In genomic region chr3:15300318-15301078, GRCh38 we compare ENCODE assay signal across 9 cellular contexts. TPM values are rescaled to one million over a fixed set of nuclear protein-coding genes. Genes with fewer than 3 reads are reported as not detected.
A peak's percentile ranks its signal among the peaks of the same experiment; 100 is the strongest.
DNase-seq lines count a peak whose midpoint lies in the region; ATAC-seq and TF ChIP-seq lines count a peak whose summit lies in the region.
"Had no signal": no experiment of that assay in that cellular context is flagged by ENCODE, and none has a peak within 500 bp of the region (broad histone marks: within the 10 kb centered on the region; RNA-seq: fewer than 3 reads in every experiment).

No MANE protein-coding gene starts in this region.

- no peak for TF ChIP-seq EP300 in esophagus muscularis mucosa (IDR thresholded peaks at IDR 0.05)

- 67% methylated on average over 7 of the region's 8 CpGs for whole genome bisulfite sequencing in esophagus muscularis mucosa

- POLR2A ChIA-PET in A673 (lab: Charles Lee; ENCODE audit: low non-redundant PET) (no interaction called here), HEK293 (lab: Yijun Ruan, JAX) (interaction anchor here (1.4 kb wide), 1 partner anchor 16 kb away, joined by 3 read pairs; no protein-coding TSS in a partner anchor)

- intact Hi-C loops in A673 (cut with micrococcal nuclease; ENCODE audit: unreplicated experiment) = no loop called here
- intact Hi-C loops in ascending aorta (cut with DNase I) = no loop called here
- intact Hi-C loops in left lung (cut with DNase I) = no loop called here
- intact Hi-C loops in esophagus muscularis mucosa (cut with DNase I) = no loop called here

- H3K4me1 Mint-ChIP-seq in activated naive CD8-positive, alpha-beta T cell treated with anti-CD3 and anti-CD28 coated beads, Interleukin-2, amount 50 U/mL, for 24 hours = peaks cover 39% of the 10 kb centered on the region

- no peak for TF ChIP-seq CTCF in A673 (conservative IDR thresholded peaks at IDR 0.05; ENCODE audit: low read depth, low read length)
- no peak for TF ChIP-seq CTCF in HEK293 (tag by site-specific recombination; IDR thresholded peaks at IDR 0.05)
- no peak for TF ChIP-seq CTCF in ascending aorta (IDR thresholded peaks at IDR 0.05)
- no peak for TF ChIP-seq CTCF in left lung (IDR thresholded peaks at IDR 0.05)
- TF ChIP-seq CTCF in esophagus muscularis mucosa (IDR thresholded peaks at IDR 0.05) = no peak

- no peak overlapping the region for H3K4me3 Mint-ChIP-seq in activated naive CD8-positive, alpha-beta T cell treated with anti-CD3 and anti-CD28 coated beads, Interleukin-2, amount 50 U/mL, for 24 hours

- ATAC-seq in left lung = peak; percentile 67
- no peak for ATAC-seq in activated naive CD8-positive, alpha-beta T cell treated with anti-CD3 and anti-CD28 coated beads, Interleukin-2, amount 50 U/mL, for 24 hours

- H3K9me3 Mint-ChIP-seq in activated naive CD8-positive, alpha-beta T cell treated with anti-CD3 and anti-CD28 coated beads, Interleukin-2, amount 50 U/mL, for 24 hours = no peaks in the 10 kb centered on the region

- H3K9me3 ChIP-seq in A673 (ENCODE audit: low read depth, low read length, poor library complexity, severe bottlenecking) (no peaks in the 10 kb centered on the region), HEK293 (ENCODE audit: control insufficient read depth, insufficient read depth, low read depth, low read length) (no peaks in the 10 kb centered on the region), ascending aorta (no peaks in the 10 kb centered on the region), left lung (no peaks in the 10 kb centered on the region), esophagus muscularis mucosa (no peaks in the 10 kb centered on the region)

- no peak overlapping the region for H3K27ac ChIP-seq in A673 (ENCODE audit: low read depth, low read length, poor library complexity, severe bottlenecking)
- no peak overlapping the region for H3K27ac ChIP-seq in HEK293 (ENCODE audit: extremely low read depth, low read depth, low read length)
- H3K27ac ChIP-seq in ascending aorta = peak overlapping the region; percentile 44 to 67
- H3K27ac ChIP-seq in left lung = peak overlapping the region in 1 of 2 donors; percentile 69
- peak overlapping the region in 2 of 4 donors; percentile 23 to 37 for H3K27ac ChIP-seq in esophagus muscularis mucosa (replicated peaks in 1 of 4)

- no peaks in the 10 kb centered on the region for H3K27me3 Mint-ChIP-seq in activated naive CD8-positive, alpha-beta T cell treated with anti-CD3 and anti-CD28 coated beads, Interleukin-2, amount 50 U/mL, for 24 hours

- BruUV-seq in A673 (replicated peaks; lab: Mats Ljungman, UMichigan) = no TSS peak

- DNase-seq in A673 (ENCODE audit: low spot score) (peak; percentile 36), ascending aorta (ENCODE audit: low spot score in 2 of 2) (peak in 1 of 2 donors; percentile 72), left lung (no peak), esophagus muscularis mucosa (ENCODE audit: extremely low spot score) (no peak), NCI-H146 (lab: John Stamatoyannopoulos, UW) (no peak)
- DNase-seq in activated naive CD8-positive, alpha-beta T cell treated with anti-CD3 and anti-CD28 coated beads, Interleukin-2, amount 50 U/mL, for 24 hours = no peak
- DNase-seq in NK-92 treated with Interleukin-12 subunit alpha and Interleukin-12 subunit beta, amount 100 ng/mL, for 24 hours (lab: John Stamatoyannopoulos, UW) = no peak
- DNase-seq: cerebellar nuclear complex had no signal

- H3K27ac Mint-ChIP-seq in activated naive CD8-positive, alpha-beta T cell treated with anti-CD3 and anti-CD28 coated beads, Interleukin-2, amount 50 U/mL, for 24 hours = no peak overlapping the region

- CTCF ChIA-PET in A673 (lab: Charles Lee) = no interaction called here
- CTCF ChIA-PET in HEK293 (lab: Yijun Ruan, JAX) = interaction anchor here (0.6 to 1.5 kb wide), 5 partner anchors 29 to 439 kb away, joined by 3 to 5 read pairs (median 4); partner anchors contain the start of gene SH3BP5

- H3K27me3 ChIP-seq in A673 (replicated peaks; ENCODE audit: insufficient read depth, low read depth, low read length, poor library complexity) = no peaks in the 10 kb centered on the region
- H3K27me3 ChIP-seq in ascending aorta = no peaks in the 10 kb centered on the region
- H3K27me3 ChIP-seq in left lung = no peaks in the 10 kb centered on the region
- H3K27me3 ChIP-seq in esophagus muscularis mucosa = no peaks in the 10 kb centered on the region

- peaks cover 2% of the 10 kb centered on the region for H3K36me3 Mint-ChIP-seq in activated naive CD8-positive, alpha-beta T cell treated with anti-CD3 and anti-CD28 coated beads, Interleukin-2, amount 50 U/mL, for 24 hours (ENCODE audit: low read depth)

- no peaks in the 10 kb centered on the region for H3K36me3 ChIP-seq in A673 (ENCODE audit: insufficient read depth, low read length, poor library complexity, severe bottlenecking)
- H3K36me3 ChIP-seq in HEK293 (ENCODE audit: control insufficient read depth in 2 of 2, insufficient read depth in 1 of 2, low read length in 2 of 2) = peaks cover 0 to 20% of the 10 kb centered on the region in 2 experiments; a peak in 1 of 3 replicates
- H3K36me3 ChIP-seq in ascending aorta = peaks cover 16 to 28% of the 10 kb centered on the region in 2 donors
- peaks cover 0 to 26% of the 10 kb centered on the region in 2 donors for H3K36me3 ChIP-seq in left lung
- peaks cover 0 to 19% (median 9%) of the 10 kb centered on the region in 4 donors for H3K36me3 ChIP-seq in esophagus muscularis mucosa

- H3K4me1 ChIP-seq in A673 (ENCODE audit: insufficient read depth, low read length, poor library complexity, severe bottlenecking) = no peaks in the 10 kb centered on the region
- H3K4me1 ChIP-seq in HEK293 (ENCODE audit: control insufficient read depth, insufficient read depth, low read length) = no peaks in the 10 kb centered on the region
- peaks cover 0 to 27% of the 10 kb centered on the region in 2 donors for H3K4me1 ChIP-seq in ascending aorta
- peaks cover 7 to 59% of the 10 kb centered on the region in 2 donors for H3K4me1 ChIP-seq in left lung
- H3K4me1 ChIP-seq in esophagus muscularis mucosa = peaks cover 0 to 31% (median 21%) of the 10 kb centered on the region in 4 donors

- no peak overlapping the region for H3K4me3 ChIP-seq in A673 (ENCODE audit: low read depth, low read length, poor library complexity, severe bottlenecking)
- no peak overlapping the region for H3K4me3 ChIP-seq in HEK293 (ENCODE audit: low read depth, low read length)
- no peak overlapping the region for H3K4me3 ChIP-seq in ascending aorta
- H3K4me3 ChIP-seq in left lung = no peak overlapping the region
- no peak overlapping the region for H3K4me3 ChIP-seq in esophagus muscularis mucosa

- TF ChIP-seq POLR2A in esophagus muscularis mucosa (IDR thresholded peaks at IDR 0.05; ENCODE audit: low read depth) = no peak

TF ChIP-seq in HEK293, 187 proteins besides CTCF, POLR2A, EP300 and RAD21 (continues in another document):
- TF ChIP-seq, protein P1, sequence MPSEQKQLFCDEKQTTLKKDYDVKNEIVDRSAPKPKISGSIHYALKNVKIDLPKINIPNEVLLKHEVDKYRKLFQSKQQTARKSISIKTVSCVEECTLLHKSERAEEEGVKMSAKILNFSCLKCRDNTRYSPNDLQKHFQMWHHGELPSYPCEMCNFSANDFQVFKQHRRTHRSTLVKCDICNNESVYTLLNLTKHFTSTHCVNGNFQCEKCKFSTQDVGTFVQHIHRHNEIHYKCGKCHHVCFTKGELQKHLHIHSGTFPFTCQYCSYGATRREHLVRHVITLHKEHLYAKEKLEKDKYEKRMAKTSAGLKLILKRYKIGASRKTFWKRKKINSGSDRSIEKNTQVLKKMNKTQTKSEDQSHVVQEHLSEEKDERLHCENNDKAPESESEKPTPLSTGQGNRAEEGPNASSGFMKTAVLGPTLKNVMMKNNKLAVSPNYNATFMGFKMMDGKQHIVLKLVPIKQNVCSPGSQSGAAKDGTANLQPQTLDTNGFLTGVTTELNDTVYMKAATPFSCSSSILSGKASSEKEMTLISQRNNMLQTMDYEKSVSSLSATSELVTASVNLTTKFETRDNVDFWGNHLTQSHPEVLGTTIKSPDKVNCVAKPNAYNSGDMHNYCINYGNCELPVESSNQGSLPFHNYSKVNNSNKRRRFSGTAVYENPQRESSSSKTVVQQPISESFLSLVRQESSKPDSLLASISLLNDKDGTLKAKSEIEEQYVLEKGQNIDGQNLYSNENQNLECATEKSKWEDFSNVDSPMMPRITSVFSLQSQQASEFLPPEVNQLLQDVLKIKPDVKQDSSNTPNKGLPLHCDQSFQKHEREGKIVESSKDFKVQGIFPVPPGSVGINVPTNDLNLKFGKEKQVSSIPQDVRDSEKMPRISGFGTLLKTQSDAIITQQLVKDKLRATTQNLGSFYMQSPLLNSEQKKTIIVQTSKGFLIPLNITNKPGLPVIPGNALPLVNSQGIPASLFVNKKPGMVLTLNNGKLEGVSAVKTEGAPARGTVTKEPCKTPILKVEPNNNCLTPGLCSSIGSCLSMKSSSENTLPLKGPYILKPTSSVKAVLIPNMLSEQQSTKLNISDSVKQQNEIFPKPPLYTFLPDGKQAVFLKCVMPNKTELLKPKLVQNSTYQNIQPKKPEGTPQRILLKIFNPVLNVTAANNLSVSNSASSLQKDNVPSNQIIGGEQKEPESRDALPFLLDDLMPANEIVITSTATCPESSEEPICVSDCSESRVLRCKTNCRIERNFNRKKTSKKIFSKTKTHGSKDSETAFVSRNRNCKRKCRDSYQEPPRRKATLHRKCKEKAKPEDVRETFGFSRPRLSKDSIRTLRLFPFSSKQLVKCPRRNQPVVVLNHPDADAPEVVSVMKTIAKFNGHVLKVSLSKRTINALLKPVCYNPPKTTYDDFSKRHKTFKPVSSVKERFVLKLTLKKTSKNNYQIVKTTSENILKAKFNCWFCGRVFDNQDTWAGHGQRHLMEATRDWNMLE (tag by site-specific recombination; conservative IDR thresholded peaks at IDR 0.05; ENCODE audit: low read depth) = no peak
- no peak for TF ChIP-seq IKZF3 (tag by site-specific recombination; IDR thresholded peaks at IDR 0.05)
- no peak for TF ChIP-seq ZNF664 (tag by site-specific recombination; IDR thresholded peaks at IDR 0.05)
- TF ChIP-seq ZNF473 (tag by site-specific recombination; IDR thresholded peaks at IDR 0.05) = no peak
- TF ChIP-seq ZEB2 (tag by site-specific recombination; IDR thresholded peaks at IDR 0.05) = peak; percentile 63; the same call in 1 of the 2 replicates

RNA-seq across cellular contexts. Expression of gene SH3BP5, which starts 31.9 kb away (rescaled TPM):
- total RNA-seq in A673 (2021) (20.3 and 22.5 TPM in 2 replicates), ascending aorta (65.9 TPM), left lung (10 to 100 TPM; 53.3 to 62.2 TPM), esophagus muscularis mucosa (10 to 100 TPM; 26.2 to 56.5 (median 38.2) TPM)

Comparison
In these comparisons a context has a peak if more than half of its experiments do, and no peak if none do; other contexts are left out.
1. H3K27ac ChIP-seq: peak in ascending aorta (2 of 2); none in A673 (single experiment) and HEK293 (single experiment).